ENCODE assay signal across 8 cellular contexts in genomic region chr14:52553671-52554575, GRCh38. TPM values are rescaled to one million over a fixed set of nuclear protein-coding genes. Genes with fewer than 3 reads are reported as not detected.
A peak's percentile ranks its signal among the peaks of the same experiment; 100 is the strongest.
DNase-seq lines count a peak whose midpoint lies in the region; ATAC-seq, FAIRE-seq and TF ChIP-seq lines count a peak whose summit lies in the region.

No MANE protein-coding gene starts in this region.

- H3K4me3 ChIP-seq in A549: peak overlapping the region; percentile 63

- no peak for ATAC-seq in A549
- no peak for ATAC-seq in GM18511 (IDR thresholded peaks at IDR 0.05; ENCODE audit: unreplicated experiment)

- FAIRE-seq in A549 (lab: Jason Lieb, UNC): no peak
- FAIRE-seq in H54 (lab: Jason Lieb, UNC): peak; percentile 87

- peaks cover 32% of the 10 kb centered on the region for H3K27me3 Mint-ChIP-seq in activated CD4-positive, alpha-beta T cell treated with anti-CD3 and anti-CD28 coated beads, Interleukin-2, amount 10 ng/mL, durations not matched to agents 7 days and 5 days

- 16% methylated on average over 19 of the region's 22 CpGs for WGBS in A549 (ENCODE audit: missing lambda C conversion rate)

- no peak for TF ChIP-seq RAD21 in A549 (conservative IDR thresholded peaks at IDR 0.05 in 1 of 2, IDR thresholded peaks at IDR 0.05 in 1 of 2)

- no peak for TF ChIP-seq EP300 in A549 (IDR thresholded peaks at IDR 0.05)

- no peaks in the 10 kb centered on the region for H3K9me3 Mint-ChIP-seq in activated CD4-positive, alpha-beta T cell treated with anti-CD3 and anti-CD28 coated beads, Interleukin-2, amount 10 ng/mL, durations not matched to agents 7 days and 5 days

- CTCF ChIA-PET in A549 (lab: Yijun Ruan, JAX): interaction anchor here (0.6 to 1.1 kb wide), 4 partner anchors 29 to 254 kb away, joined by 3 to 4 read pairs (median 3); no protein-coding TSS in a partner anchor
- CTCF ChIA-PET in activated CD4-positive, alpha-beta T cell treated with anti-CD3 and anti-CD28 coated beads, Interleukin-2, amount 10 ng/mL, durations not matched to agents 7 days and 5 days (lab: Charles Lee): interaction anchor here (0.5 to 1.8 kb wide), 4 partner anchors 14 to 648 kb away, joined by 3 to 11 read pairs (median 3); no protein-coding TSS in a partner anchor

- peaks cover 32% of the 10 kb centered on the region for H3K4me1 Mint-ChIP-seq in activated CD4-positive, alpha-beta T cell treated with anti-CD3 and anti-CD28 coated beads, Interleukin-2, amount 10 ng/mL, durations not matched to agents 7 days and 5 days

- H3K4me3 Mint-ChIP-seq in activated CD4-positive, alpha-beta T cell treated with anti-CD3 and anti-CD28 coated beads, Interleukin-2, amount 10 ng/mL, durations not matched to agents 7 days and 5 days: peak overlapping the region; percentile 90

- no peak for TF ChIP-seq CTCF in A549 (IDR thresholded peaks at IDR 0.05)

- H3K27ac Mint-ChIP-seq in activated CD4-positive, alpha-beta T cell treated with anti-CD3 and anti-CD28 coated beads, Interleukin-2, amount 10 ng/mL, durations not matched to agents 7 days and 5 days: peak overlapping the region; percentile 84

- peaks cover 4% of the 10 kb centered on the region; the same call in 2 of the 3 replicates for H3K9me3 ChIP-seq in A549

- DNase-seq in A549 (ENCODE audit: low read depth in 1 of 2, low spot score in 1 of 2) (peak in 1 of 2 experiments; percentile 62), H54 (ENCODE audit: insufficient read length, low spot score) (no peak), NCI-H446 (lab: John Stamatoyannopoulos, UW) (peak; percentile 64 to 88), kidney glomerular epithelial cell (lab: John Stamatoyannopoulos, UW) (peak; percentile 55)
- DNase-seq in activated CD4-positive, alpha-beta T cell treated with anti-CD3 and anti-CD28 coated beads, Interleukin-2, amount 10 ng/mL, durations not matched to agents 7 days and 5 days: peak; percentile 79
- DNase-seq in stimulated activated CD4-positive, alpha-beta T cell treated with anti-CD3 and anti-CD28 coated beads, Interleukin-12 subunit alpha, Interleukin-12 subunit beta, amount 100 ng/mL, for 4 hours: peak; percentile 74

- peaks cover 3% of the 10 kb centered on the region for H3K36me3 Mint-ChIP-seq in activated CD4-positive, alpha-beta T cell treated with anti-CD3 and anti-CD28 coated beads, Interleukin-2, amount 10 ng/mL, durations not matched to agents 7 days and 5 days (ENCODE audit: low read depth)

- POLR2A ChIA-PET in A549 (lab: Yijun Ruan, JAX): interaction anchor here (1.2 kb wide), 1 partner anchor 238 kb away, joined by 3 read pairs; the partner anchor contains the start of gene GNPNAT1
- POLR2A ChIA-PET in activated CD4-positive, alpha-beta T cell treated with anti-CD3 and anti-CD28 coated beads, Interleukin-2, amount 10 ng/mL, durations not matched to agents 7 days and 5 days (lab: Charles Lee): interaction anchor here (0.6 kb wide), 1 partner anchor 9 kb away, joined by 4 read pairs; no protein-coding TSS in a partner anchor

- TF ChIP-seq POLR2A in A549 (IDR thresholded peaks at IDR 0.05; ENCODE audit: low read length) (no peak), H54 (IDR thresholded peaks at IDR 0.05; ENCODE audit: low read depth, low read length) (no peak)

- peaks cover 5% of the 10 kb centered on the region; the same call in 2 of the 3 replicates for H3K4me1 ChIP-seq in A549

- peak overlapping the region; percentile 98 for H3K4me2 ChIP-seq in A549

- peak overlapping the region in 1 of 2 experiments; percentile 73; a peak in 2 of 6 replicates for H3K27ac ChIP-seq in A549
- peak overlapping the region; percentile 8 for H3K27ac ChIP-seq in cingulate gyrus (ENCODE audit: low read depth, low read length)

TF ChIP-seq in A549, 52 proteins besides CTCF, POLR2A, EP300 and RAD21 (continues in another document):
- TF ChIP-seq JUNB (IDR thresholded peaks at IDR 0.05) (no peak), ZFP36 (IDR thresholded peaks at IDR 0.05; ENCODE audit: borderline replicate concordance, partially characterized antibody) (peak; percentile 37), REST (IDR thresholded peaks at IDR 0.05) (no peak), NPAS2 (CRISPR knock-in tag; IDR thresholded peaks at IDR 0.05; ENCODE audit: borderline replicate concordance) (no peak), SMC3 (IDR thresholded peaks at IDR 0.05) (no peak), EHMT2 (IDR thresholded peaks at IDR 0.05; ENCODE audit: low read depth) (no peak), RFX5 (IDR thresholded peaks at IDR 0.05) (no peak), ELK1 (IDR thresholded peaks at IDR 0.05; ENCODE audit: low read depth, low read length) (no peak), FOSL2 (IDR thresholded peaks at IDR 0.05) (no peak), FOSL2 (CRISPR knock-in tag; IDR thresholded peaks at IDR 0.05) (no peak), HOXB5 (CRISPR knock-in tag; IDR thresholded peaks at IDR 0.05) (no peak), KDM5A (IDR thresholded peaks at IDR 0.05) (no peak), RNF2 (IDR thresholded peaks at IDR 0.05; ENCODE audit: borderline replicate concordance, low read depth) (peak; percentile 98), FOSB (CRISPR knock-in tag; IDR thresholded peaks at IDR 0.05) (no peak), BHLHE40 (IDR thresholded peaks at IDR 0.05; ENCODE audit: low read depth, low read length) (no peak), E2F6 (IDR thresholded peaks at IDR 0.05; ENCODE audit: borderline replicate concordance, low read depth) (0 out of 2 replicates have a peak, but pooled peaks have one; percentile 15), CHD2 (IDR thresholded peaks at IDR 0.05; ENCODE audit: low read length, partially characterized antibody) (no peak), PHF8 (IDR thresholded peaks at IDR 0.05; ENCODE audit: borderline replicate concordance, low read depth) (no peak), FOXS1 (CRISPR knock-in tag; IDR thresholded peaks at IDR 0.05) (no peak), CEBPB (IDR thresholded peaks at IDR 0.05) (no peak), CBX2 (IDR thresholded peaks at IDR 0.05; ENCODE audit: borderline replicate concordance, low read depth) (no peak), KDM1A (IDR thresholded peaks at IDR 0.05; ENCODE audit: low read depth) (no peak), CBX8 (IDR thresholded peaks at IDR 0.05) (peak; percentile 98)

RNA-seq across cellular contexts. Expression of gene GPR137C, which starts 1.3 kb away (rescaled TPM):
- polyA plus RNA-seq in A549 (2011; rRNA removed): 0.19 and 0.21 TPM in 2 replicates
- 0.04 TPM in 2 replicates for polyA plus RNA-seq in A549 (2012; cell fraction: cytosol; rRNA removed)
- polyA plus RNA-seq in A549 (2012; cell fraction: nucleus; rRNA removed): 0.02 TPM in 2 replicates
- 0.14 to 0.27 TPM (median 0.22 TPM) in 3 replicates for polyA plus RNA-seq in A549 (2017; fragmentation: RNase III; extraction: RNeasy Plus Mini Kit Qiagen cat#74134 plus additional on column Dnase treatment)
- polyA minus RNA-seq in A549 (2011; rRNA and poly(A)+ RNA removed): 0.29 and 0.41 TPM in 2 replicates
- total RNA-seq in activated CD4-positive, alpha-beta T cell treated with anti-CD3 and anti-CD28 coated beads, Interleukin-2, amount 10 ng/mL, durations not matched to agents 7 days and 5 days: 1 to 10 TPM in 1 of 2 experiments, under 1 TPM in 1; 0.60 to 1.2 TPM

RNA-seq across cellular contexts. Expression of gene TXNDC16, which starts 1.6 kb away (rescaled TPM):
- 2.2 and 3.0 TPM in 2 replicates for polyA plus RNA-seq in A549 (2011; rRNA removed)
- 0.36 and 0.39 TPM in 2 replicates for polyA plus RNA-seq in A549 (2012; cell fraction: cytosol; rRNA removed)
- polyA plus RNA-seq in A549 (2012; cell fraction: nucleus; rRNA removed): 0.34 and 0.54 TPM in 2 replicates
- 1.1 to 1.4 TPM (median 1.2 TPM) in 3 replicates for polyA plus RNA-seq in A549 (2017; fragmentation: RNase III; extraction: RNeasy Plus Mini Kit Qiagen cat#74134 plus additional on column Dnase treatment)
- polyA minus RNA-seq in A549 (2011; rRNA and poly(A)+ RNA removed): 1.0 and 1.9 TPM in 2 replicates
- total RNA-seq in activated CD4-positive, alpha-beta T cell treated with anti-CD3 and anti-CD28 coated beads, Interleukin-2, amount 10 ng/mL, durations not matched to agents 7 days and 5 days: 10 to 100 TPM; 10.5 to 12.0 TPM
